In genomic region chr19:1094978-1095701, GRCh38 we compare ENCODE assay signal across 8 cellular contexts. TPM values are rescaled to one million over a fixed set of nuclear protein-coding genes. Genes with fewer than 3 reads are reported as not detected.
A peak's percentile ranks its signal among the peaks of the same experiment; 100 is the strongest.
DNase-seq lines count a peak whose midpoint lies in the region; ATAC-seq and TF ChIP-seq lines count a peak whose summit lies in the region.

Gene POLR2E, minus strand, starts transcription at chr19:1095375. Its CDS starts 60 bp downstream, at chr19:1095315.

- H3K4me3 Mint-ChIP-seq in T-cell, result peak within 1 kb of the TSS; percentile 87 to 91 (median 91)
- H3K4me3 Mint-ChIP-seq in type B pancreatic cell, result peak within 1 kb of the TSS; percentile 94

- H3K27me3 Mint-ChIP-seq in T-cell (no peaks in the 10 kb centered on the region), type B pancreatic cell (no peaks in the 10 kb centered on the region)

- H3K36me3 Mint-ChIP-seq in T-cell, result peaks cover 2% of the 10 kb centered on the region
- no peaks in the 10 kb centered on the region for H3K36me3 Mint-ChIP-seq in type B pancreatic cell

- CTCF ChIA-PET in T-cell (lab: Charles Lee), result no interaction called here

- WGBS in adipose tissue, 3 donors, result 1% methylated on average over 75 to 81 of the region's 81 CpGs

- DNase-seq in GM12864 (ENCODE audit: low read depth) (peak; percentile 94), NCI-H1417 treated with DMSO at 0.1 percent for 48 hours (lab: John Stamatoyannopoulos, UW) (peak; percentile 98), T-cell (peak; percentile 93 to 99 (median 97)), cardiac septum (ENCODE audit: low spot score) (peak; percentile 100), pons (ENCODE audit: low spot score) (peak; percentile 98), type B pancreatic cell (ENCODE audit: extremely low spot score, unreplicated experiment) (peak; percentile 100)

- intact Hi-C loops in cardiac septum (cut with DNase I), result loop anchor here (10.0 kb wide), 1 partner anchor 170 kb away; the partner anchor contains the start of gene ARID3A

- H3K4me1 Mint-ChIP-seq in T-cell, result peaks cover 43 to 57% (median 48%) of the 10 kb centered on the region in 3 donors
- H3K4me1 Mint-ChIP-seq in type B pancreatic cell (ENCODE audit: unreplicated experiment), result peaks cover 9% of the 10 kb centered on the region

- no peak for TF ChIP-seq CTCF in GM12864 (IDR thresholded peaks at IDR 0.05; ENCODE audit: low read depth, low read length, missing control alignments)
- no peak for TF ChIP-seq CTCF in type B pancreatic cell (conservative IDR thresholded peaks at IDR 0.05)

- no peak within 1 kb of the TSS for H3K27ac ChIP-seq in adipose tissue (ENCODE audit: low read depth, low read length)

- H3K27ac Mint-ChIP-seq in T-cell (peak within 1 kb of the TSS; percentile 84 to 90), type B pancreatic cell (peak within 1 kb of the TSS; percentile 89)

- POLR2A ChIA-PET in T-cell (lab: Charles Lee), result interaction anchor here in 1 of 2 donors (0.5 kb wide), 1 partner anchor 16 kb away, joined by 3 read pairs; no protein-coding TSS in a partner anchor

- H3K4me3 ChIP-seq in GM12864 (ENCODE audit: low read depth, low read length), result peak within 1 kb of the TSS; percentile 65

- peak; percentile 91 for ATAC-seq in HG02759 (IDR thresholded peaks at IDR 0.05; ENCODE audit: unreplicated experiment)
- peak; percentile 90 to 98 (median 94) for ATAC-seq in T-cell (replicated peaks in 1 of 4)

- H3K9me3 Mint-ChIP-seq in T-cell (no peaks in the 10 kb centered on the region), type B pancreatic cell (no peaks in the 10 kb centered on the region)

RNA-seq across cellular contexts. Expression of gene POLR2E, which starts in this region (rescaled TPM):
- 100 to 1,000 TPM in 3 of 5 donors, 10 to 100 TPM in 2; 75.7 to 119 (median 101) TPM for total RNA-seq in T-cell
- 100 to 1,000 TPM in 2 of 3 donors, 10 to 100 TPM in 1; 86.3 to 393 (median 226) TPM for polyA plus RNA-seq in adipose tissue
- 125 TPM for total RNA-seq in cardiac septum
- 171 and 181 TPM in 2 replicates for total RNA-seq in type B pancreatic cell (ENCODE audit: low replicate concordance)
